ENCODE assay signal across 1 cellular context in genomic region chr6:29907637-29908340, GRCh38.
TF ChIP-seq lines count a peak whose summit lies in the region.

No MANE protein-coding gene starts in this region.

TF ChIP-seq in HepG2, 621 proteins besides CTCF, POLR2A, EP300 and RAD21 (continued from another document and continues in another):
- TF ChIP-seq ZFY (CRISPR knock-in tag; IDR thresholded peaks at IDR 0.05) = peak; percentile 56; the same call in 1 of the 2 replicates
- no peak for TF ChIP-seq STAG1 (CRISPR knock-in tag; IDR thresholded peaks at IDR 0.05)
- TF ChIP-seq, protein P1, sequence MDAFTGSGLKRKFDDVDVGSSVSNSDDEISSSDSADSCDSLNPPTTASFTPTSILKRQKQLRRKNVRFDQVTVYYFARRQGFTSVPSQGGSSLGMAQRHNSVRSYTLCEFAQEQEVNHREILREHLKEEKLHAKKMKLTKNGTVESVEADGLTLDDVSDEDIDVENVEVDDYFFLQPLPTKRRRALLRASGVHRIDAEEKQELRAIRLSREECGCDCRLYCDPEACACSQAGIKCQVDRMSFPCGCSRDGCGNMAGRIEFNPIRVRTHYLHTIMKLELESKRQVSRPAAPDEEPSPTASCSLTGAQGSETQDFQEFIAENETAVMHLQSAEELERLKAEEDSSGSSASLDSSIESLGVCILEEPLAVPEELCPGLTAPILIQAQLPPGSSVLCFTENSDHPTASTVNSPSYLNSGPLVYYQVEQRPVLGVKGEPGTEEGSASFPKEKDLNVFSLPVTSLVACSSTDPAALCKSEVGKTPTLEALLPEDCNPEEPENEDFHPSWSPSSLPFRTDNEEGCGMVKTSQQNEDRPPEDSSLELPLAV (CRISPR knock-in tag; conservative IDR thresholded peaks at IDR 0.05; ENCODE audit: low read depth) = no peak
- TF ChIP-seq, protein P2, sequence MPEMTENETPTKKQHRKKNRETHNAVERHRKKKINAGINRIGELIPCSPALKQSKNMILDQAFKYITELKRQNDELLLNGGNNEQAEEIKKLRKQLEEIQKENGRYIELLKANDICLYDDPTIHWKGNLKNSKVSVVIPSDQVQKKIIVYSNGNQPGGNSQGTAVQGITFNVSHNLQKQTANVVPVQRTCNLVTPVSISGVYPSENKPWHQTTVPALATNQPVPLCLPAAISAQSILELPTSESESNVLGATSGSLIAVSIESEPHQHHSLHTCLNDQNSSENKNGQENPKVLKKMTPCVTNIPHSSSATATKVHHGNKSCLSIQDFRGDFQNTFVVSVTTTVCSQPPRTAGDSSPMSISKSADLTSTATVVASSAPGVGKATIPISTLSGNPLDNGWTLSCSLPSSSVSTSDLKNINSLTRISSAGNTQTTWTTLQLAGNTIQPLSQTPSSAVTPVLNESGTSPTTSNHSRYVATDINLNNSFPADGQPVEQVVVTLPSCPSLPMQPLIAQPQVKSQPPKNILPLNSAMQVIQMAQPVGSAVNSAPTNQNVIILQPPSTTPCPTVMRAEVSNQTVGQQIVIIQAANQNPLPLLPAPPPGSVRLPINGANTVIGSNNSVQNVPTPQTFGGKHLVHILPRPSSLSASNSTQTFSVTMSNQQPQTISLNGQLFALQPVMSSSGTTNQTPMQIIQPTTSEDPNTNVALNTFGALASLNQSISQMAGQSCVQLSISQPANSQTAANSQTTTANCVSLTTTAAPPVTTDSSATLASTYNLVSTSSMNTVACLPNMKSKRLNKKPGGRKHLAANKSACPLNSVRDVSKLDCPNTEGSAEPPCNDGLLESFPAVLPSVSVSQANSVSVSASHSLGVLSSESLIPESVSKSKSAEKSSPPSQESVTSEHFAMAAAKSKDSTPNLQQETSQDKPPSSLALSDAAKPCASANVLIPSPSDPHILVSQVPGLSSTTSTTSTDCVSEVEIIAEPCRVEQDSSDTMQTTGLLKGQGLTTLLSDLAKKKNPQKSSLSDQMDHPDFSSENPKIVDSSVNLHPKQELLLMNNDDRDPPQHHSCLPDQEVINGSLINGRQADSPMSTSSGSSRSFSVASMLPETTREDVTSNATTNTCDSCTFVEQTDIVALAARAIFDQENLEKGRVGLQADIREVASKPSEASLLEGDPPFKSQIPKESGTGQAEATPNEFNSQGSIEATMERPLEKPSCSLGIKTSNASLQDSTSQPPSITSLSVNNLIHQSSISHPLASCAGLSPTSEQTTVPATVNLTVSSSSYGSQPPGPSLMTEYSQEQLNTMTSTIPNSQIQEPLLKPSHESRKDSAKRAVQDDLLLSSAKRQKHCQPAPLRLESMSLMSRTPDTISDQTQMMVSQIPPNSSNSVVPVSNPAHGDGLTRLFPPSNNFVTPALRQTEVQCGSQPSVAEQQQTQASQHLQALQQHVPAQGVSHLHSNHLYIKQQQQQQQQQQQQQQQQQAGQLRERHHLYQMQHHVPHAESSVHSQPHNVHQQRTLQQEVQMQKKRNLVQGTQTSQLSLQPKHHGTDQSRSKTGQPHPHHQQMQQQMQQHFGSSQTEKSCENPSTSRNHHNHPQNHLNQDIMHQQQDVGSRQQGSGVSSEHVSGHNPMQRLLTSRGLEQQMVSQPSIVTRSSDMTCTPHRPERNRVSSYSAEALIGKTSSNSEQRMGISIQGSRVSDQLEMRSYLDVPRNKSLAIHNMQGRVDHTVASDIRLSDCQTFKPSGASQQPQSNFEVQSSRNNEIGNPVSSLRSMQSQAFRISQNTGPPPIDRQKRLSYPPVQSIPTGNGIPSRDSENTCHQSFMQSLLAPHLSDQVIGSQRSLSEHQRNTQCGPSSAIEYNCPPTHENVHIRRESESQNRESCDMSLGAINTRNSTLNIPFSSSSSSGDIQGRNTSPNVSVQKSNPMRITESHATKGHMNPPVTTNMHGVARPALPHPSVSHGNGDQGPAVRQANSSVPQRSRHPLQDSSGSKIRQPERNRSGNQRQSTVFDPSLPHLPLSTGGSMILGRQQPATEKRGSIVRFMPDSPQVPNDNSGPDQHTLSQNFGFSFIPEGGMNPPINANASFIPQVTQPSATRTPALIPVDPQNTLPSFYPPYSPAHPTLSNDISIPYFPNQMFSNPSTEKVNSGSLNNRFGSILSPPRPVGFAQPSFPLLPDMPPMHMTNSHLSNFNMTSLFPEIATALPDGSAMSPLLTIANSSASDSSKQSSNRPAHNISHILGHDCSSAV (CRISPR knock-in tag; IDR thresholded peaks at IDR 0.05; ENCODE audit: borderline replicate concordance) = no peak
- TF ChIP-seq ZBTB42 (CRISPR knock-in tag; IDR thresholded peaks at IDR 0.05) = no peak
- TF ChIP-seq ZNF333 (CRISPR knock-in tag; IDR thresholded peaks at IDR 0.05; ENCODE audit: borderline replicate concordance) = no peak
- 0 out of 2 replicates have a peak, but pooled peaks have one; percentile 14 for TF ChIP-seq ZNF580 (CRISPR knock-in tag; IDR thresholded peaks at IDR 0.05; ENCODE audit: borderline replicate concordance, low read depth)
- no peak for TF ChIP-seq ZNF282 (IDR thresholded peaks at IDR 0.05; ENCODE audit: partially characterized antibody)
- TF ChIP-seq, protein P3, sequence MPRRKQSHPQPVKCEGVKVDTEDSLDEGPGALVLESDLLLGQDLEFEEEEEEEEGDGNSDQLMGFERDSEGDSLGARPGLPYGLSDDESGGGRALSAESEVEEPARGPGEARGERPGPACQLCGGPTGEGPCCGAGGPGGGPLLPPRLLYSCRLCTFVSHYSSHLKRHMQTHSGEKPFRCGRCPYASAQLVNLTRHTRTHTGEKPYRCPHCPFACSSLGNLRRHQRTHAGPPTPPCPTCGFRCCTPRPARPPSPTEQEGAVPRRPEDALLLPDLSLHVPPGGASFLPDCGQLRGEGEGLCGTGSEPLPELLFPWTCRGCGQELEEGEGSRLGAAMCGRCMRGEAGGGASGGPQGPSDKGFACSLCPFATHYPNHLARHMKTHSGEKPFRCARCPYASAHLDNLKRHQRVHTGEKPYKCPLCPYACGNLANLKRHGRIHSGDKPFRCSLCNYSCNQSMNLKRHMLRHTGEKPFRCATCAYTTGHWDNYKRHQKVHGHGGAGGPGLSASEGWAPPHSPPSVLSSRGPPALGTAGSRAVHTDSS (CRISPR knock-in tag; conservative IDR thresholded peaks at IDR 0.05) = no peak
- no peak for TF ChIP-seq SMAD1 (CRISPR knock-in tag; IDR thresholded peaks at IDR 0.05; ENCODE audit: borderline replicate concordance, low read depth)
- no peak for TF ChIP-seq ZBTB38 (CRISPR knock-in tag; IDR thresholded peaks at IDR 0.05)
- TF ChIP-seq ARID2 (CRISPR knock-in tag; IDR thresholded peaks at IDR 0.05; ENCODE audit: borderline replicate concordance) = no peak
- no peak for TF ChIP-seq ELF3 (CRISPR knock-in tag; IDR thresholded peaks at IDR 0.05)
- no peak for TF ChIP-seq ZNF839 (CRISPR knock-in tag; IDR thresholded peaks at IDR 0.05; ENCODE audit: borderline replicate concordance)
- TF ChIP-seq TCF7 (IDR thresholded peaks at IDR 0.05; ENCODE audit: low read depth) = no peak
- TF ChIP-seq KDM2A (CRISPR knock-in tag; IDR thresholded peaks at IDR 0.05; ENCODE audit: borderline replicate concordance, low read depth) = no peak
- TF ChIP-seq SOX6 (IDR thresholded peaks at IDR 0.05) = no peak
- no peak; the same call in 1 of the 2 replicates for TF ChIP-seq SOX6 (CRISPR knock-in tag; IDR thresholded peaks at IDR 0.05)
- 0 out of 2 replicates have a peak, but pooled peaks have one; percentile 51 for TF ChIP-seq NRL (CRISPR knock-in tag; IDR thresholded peaks at IDR 0.05; ENCODE audit: borderline replicate concordance)
- peak; percentile 84 for TF ChIP-seq TBX2 (CRISPR knock-in tag; IDR thresholded peaks at IDR 0.05; ENCODE audit: borderline replicate concordance)
- TF ChIP-seq, protein P4, sequence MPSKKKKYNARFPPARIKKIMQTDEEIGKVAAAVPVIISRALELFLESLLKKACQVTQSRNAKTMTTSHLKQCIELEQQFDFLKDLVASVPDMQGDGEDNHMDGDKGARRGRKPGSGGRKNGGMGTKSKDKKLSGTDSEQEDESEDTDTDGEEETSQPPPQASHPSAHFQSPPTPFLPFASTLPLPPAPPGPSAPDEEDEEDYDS (CRISPR knock-in tag; IDR thresholded peaks at IDR 0.05) = 0 out of 2 replicates have a peak, but pooled peaks have one; percentile 23
- no peak for TF ChIP-seq PTBP1 (IDR thresholded peaks at IDR 0.05; ENCODE audit: low read depth, low read length, poor library complexity, severe bottlenecking)
- TF ChIP-seq SALL1 (CRISPR knock-in tag; IDR thresholded peaks at IDR 0.05) = peak; percentile 22; the same call in 1 of the 2 replicates
- no peak for TF ChIP-seq ZNF292 (CRISPR knock-in tag; IDR thresholded peaks at IDR 0.05; ENCODE audit: borderline replicate concordance, low read depth)
- no peak for TF ChIP-seq SP4 (CRISPR knock-in tag; IDR thresholded peaks at IDR 0.05)
- TF ChIP-seq CBX5 (CRISPR knock-in tag; IDR thresholded peaks at IDR 0.05; ENCODE audit: borderline replicate concordance) = no peak
- no peak for TF ChIP-seq PPARG (CRISPR knock-in tag; conservative IDR thresholded peaks at IDR 0.05)
- TF ChIP-seq SIN3A (IDR thresholded peaks at IDR 0.05; ENCODE audit: borderline replicate concordance, low read depth, low read length) = no peak
- no peak for TF ChIP-seq ZNF670 (CRISPR knock-in tag; IDR thresholded peaks at IDR 0.05; ENCODE audit: borderline replicate concordance)
- TF ChIP-seq SPEN (CRISPR knock-in tag; IDR thresholded peaks at IDR 0.05; ENCODE audit: low read depth) = no peak
- TF ChIP-seq ZNF275 (CRISPR knock-in tag; IDR thresholded peaks at IDR 0.05; ENCODE audit: borderline replicate concordance) = no peak
- no peak for TF ChIP-seq ZNF629 (CRISPR knock-in tag; conservative IDR thresholded peaks at IDR 0.05)
- TF ChIP-seq, protein P5, sequence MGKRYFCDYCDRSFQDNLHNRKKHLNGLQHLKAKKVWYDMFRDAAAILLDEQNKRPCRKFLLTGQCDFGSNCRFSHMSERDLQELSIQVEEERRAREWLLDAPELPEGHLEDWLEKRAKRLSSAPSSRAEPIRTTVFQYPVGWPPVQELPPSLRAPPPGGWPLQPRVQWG (CRISPR knock-in tag; IDR thresholded peaks at IDR 0.05; ENCODE audit: borderline replicate concordance, low read depth) = no peak
- no peak for TF ChIP-seq ZNF280D (CRISPR knock-in tag; IDR thresholded peaks at IDR 0.05)
- peak; percentile 37; the same call in 1 of the 2 replicates for TF ChIP-seq ZMYM4 (CRISPR knock-in tag; IDR thresholded peaks at IDR 0.05)
- no peak for TF ChIP-seq YEATS2 (CRISPR knock-in tag; IDR thresholded peaks at IDR 0.05; ENCODE audit: borderline replicate concordance)
- TF ChIP-seq MAX (IDR thresholded peaks at IDR 0.05) = 0 out of 2 replicates have a peak, but pooled peaks have one; percentile 16
- TF ChIP-seq ZBTB7B (CRISPR knock-in tag; IDR thresholded peaks at IDR 0.05) = peak; percentile 54; the same call in 1 of the 2 replicates
- TF ChIP-seq, protein P6, sequence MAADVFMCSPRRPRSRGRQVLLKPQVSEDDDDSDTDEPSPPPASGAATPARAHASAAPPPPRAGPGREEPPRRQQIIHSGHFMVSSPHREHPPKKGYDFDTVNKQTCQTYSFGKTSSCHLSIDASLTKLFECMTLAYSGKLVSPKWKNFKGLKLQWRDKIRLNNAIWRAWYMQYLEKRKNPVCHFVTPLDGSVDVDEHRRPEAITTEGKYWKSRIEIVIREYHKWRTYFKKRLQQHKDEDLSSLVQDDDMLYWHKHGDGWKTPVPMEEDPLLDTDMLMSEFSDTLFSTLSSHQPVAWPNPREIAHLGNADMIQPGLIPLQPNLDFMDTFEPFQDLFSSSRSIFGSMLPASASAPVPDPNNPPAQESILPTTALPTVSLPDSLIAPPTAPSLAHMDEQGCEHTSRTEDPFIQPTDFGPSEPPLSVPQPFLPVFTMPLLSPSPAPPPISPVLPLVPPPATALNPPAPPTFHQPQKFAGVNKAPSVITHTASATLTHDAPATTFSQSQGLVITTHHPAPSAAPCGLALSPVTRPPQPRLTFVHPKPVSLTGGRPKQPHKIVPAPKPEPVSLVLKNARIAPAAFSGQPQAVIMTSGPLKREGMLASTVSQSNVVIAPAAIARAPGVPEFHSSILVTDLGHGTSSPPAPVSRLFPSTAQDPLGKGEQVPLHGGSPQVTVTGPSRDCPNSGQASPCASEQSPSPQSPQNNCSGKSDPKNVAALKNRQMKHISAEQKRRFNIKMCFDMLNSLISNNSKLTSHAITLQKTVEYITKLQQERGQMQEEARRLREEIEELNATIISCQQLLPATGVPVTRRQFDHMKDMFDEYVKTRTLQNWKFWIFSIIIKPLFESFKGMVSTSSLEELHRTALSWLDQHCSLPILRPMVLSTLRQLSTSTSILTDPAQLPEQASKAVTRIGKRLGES (CRISPR knock-in tag; IDR thresholded peaks at IDR 0.05; ENCODE audit: borderline replicate concordance) = no peak
- TF ChIP-seq PITX1 (CRISPR knock-in tag; IDR thresholded peaks at IDR 0.05) = 0 out of 2 replicates have a peak, but pooled peaks have one; percentile 30
- TF ChIP-seq CBX2 (IDR thresholded peaks at IDR 0.05; ENCODE audit: low read depth, low read length) = no peak
- no peak for TF ChIP-seq CBX2 (CRISPR knock-in tag; IDR thresholded peaks at IDR 0.05; ENCODE audit: low read depth)
- TF ChIP-seq NCOR1 (IDR thresholded peaks at IDR 0.05; ENCODE audit: borderline replicate concordance, low read length) = peak; percentile 59; the same call in 1 of the 2 replicates
- no peak for TF ChIP-seq ZSCAN22 (CRISPR knock-in tag; IDR thresholded peaks at IDR 0.05)
